In the genomic region with DNA sequence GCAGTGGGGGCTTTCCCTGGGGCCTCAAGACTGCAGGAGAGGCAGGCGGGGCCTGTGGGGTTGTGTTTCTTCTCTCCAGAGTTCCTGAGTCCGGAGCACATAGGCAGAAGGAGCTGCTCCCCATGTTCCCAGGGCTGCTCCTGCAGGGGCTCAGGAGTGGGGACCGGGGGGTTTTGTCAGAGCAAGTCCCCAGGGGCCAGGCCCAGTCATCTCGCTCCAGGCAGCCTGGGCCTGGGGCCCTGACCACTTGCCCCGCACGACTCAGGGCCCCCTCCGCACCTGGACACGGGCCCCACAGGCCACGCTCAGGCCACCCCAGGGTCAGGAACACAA, we compare ENCODE assay signal across 23 cellular contexts. TPM values are rescaled to one million over a fixed set of nuclear protein-coding genes. Genes with fewer than 3 reads are reported as not detected.
"Had no signal": no experiment of that assay in that cellular context is flagged by ENCODE, and none has a peak within 500 bp of the region (broad histone marks: within the 10 kb centered on the region; RNA-seq: fewer than 3 reads in every experiment).

No MANE protein-coding gene starts in this region.

- H3K4me2 ChIP-seq: KMS-11 had no signal

- H3K9ac ChIP-seq: KMS-11 had no signal

- H3K9me3 ChIP-seq: SJCRH30 had no signal

- DNase-seq: IMR-90, Kasumi-1, MM.1S, NCI-H1092 treated with DMSO at 0.1 percent for 48 hours, NCI-H1436, NCI-H187, NCI-H2029, NCI-H2081 treated with DMSO at 0.1 percent for 48 hours, NCI-H2171, NCI-H226, NCI-H446, NCI-H510A, NCI-H524 treated with DMSO at 0.1 percent for 48 hours, NCI-H69, NCI-H774, RPMI8226, SHP77 treated with DMSO at 0.1 percent for 48 hours, SJCRH30 had no signal

- H3K27me3 ChIP-seq: SJCRH30 had no signal

- H3K36me3 ChIP-seq: SJCRH30 had no signal

- H3K4me1 ChIP-seq: SJCRH30 had no signal

- H3K4me3 ChIP-seq: SJCRH30 had no signal

- H3K27ac ChIP-seq: KMS-11, SJCRH30 had no signal

- ATAC-seq: HepG2, SK-N-SH treated with all-trans-retinoic acid at 6 μM for 48 hours had no signal

RNA-seq across cellular contexts. Expression of a gene that starts 22.0 kb away (rescaled TPM):
- total RNA-seq: HT1080, IMR-90, M059J, SJCRH30 had no signal
- polyA plus RNA-seq: HepG2, IMR-90 had no signal

RNA-seq across cellular contexts. Expression of a gene that starts 45.8 kb away (rescaled TPM):
- total RNA-seq: HepG2, HT1080, IMR-90, M059J, SJCRH30 had no signal
- polyA plus RNA-seq: HepG2, IMR-90 had no signal
